Comparison of ENCODE assay signal across 14 cellular contexts in genomic region chr2:33597026-33597425, GRCh38. TPM values are rescaled to one million over a fixed set of nuclear protein-coding genes. Genes with fewer than 3 reads are reported as not detected.
A peak's percentile ranks its signal among the peaks of the same experiment; 100 is the strongest.
DNase-seq lines count a peak whose midpoint lies in the region; ATAC-seq and TF ChIP-seq lines count a peak whose summit lies in the region.
"Had no signal": no experiment of that assay in that cellular context is flagged by ENCODE, and none has a peak within 500 bp of the region (broad histone marks: within the 10 kb centered on the region; RNA-seq: fewer than 3 reads in every experiment).

No MANE protein-coding gene starts in this region.

- TF ChIP-seq CTCF in GM06990 (IDR thresholded peaks at IDR 0.05; ENCODE audit: insufficient read depth, low read length, poor library complexity, severe bottlenecking) (no peak), Loucy (conservative IDR thresholded peaks at IDR 0.05; ENCODE audit: low read length) (no peak), mammary epithelial cell (conservative IDR thresholded peaks at IDR 0.05 in 1 of 2, IDR thresholded peaks at IDR 0.05 in 1 of 2; ENCODE audit: extremely low read depth in 1 of 2, insufficient read depth in 1 of 2, low read depth in 1 of 2, low read length in 2 of 2) (no peak), osteocyte (IDR thresholded peaks at IDR 0.05) (no peak), RWPE1 (conservative IDR thresholded peaks at IDR 0.05; ENCODE audit: low read depth) (no peak)

- H3K4me3 Mint-ChIP-seq in osteocyte (ENCODE audit: unreplicated experiment): peak overlapping the region; percentile 86

- POLR2A ChIA-PET in RWPE1 (lab: Yijun Ruan, JAX; ENCODE audit: low non-redundant PET): no interaction called here

- H3K27ac Mint-ChIP-seq in osteocyte (ENCODE audit: unreplicated experiment): peak overlapping the region; percentile 44
- H3K27ac Mint-ChIP-seq: H9 had no signal

- intact Hi-C loops in mammary epithelial cell (cut with micrococcal nuclease): no loop called here

- H3K27me3 Mint-ChIP-seq in osteocyte (ENCODE audit: unreplicated experiment): no peaks in the 10 kb centered on the region
- H3K27me3 Mint-ChIP-seq: activated B cell treated with CpG ODN at 0.5 μM for 24 hours had no signal

- 67% methylated on average over 3 of the region's 3 CpGs for WGBS in mammary epithelial cell (ENCODE audit: low coverage, missing lambda C conversion rate)

- peaks cover 12% of the 10 kb centered on the region for H4K20me1 ChIP-seq in Loucy (ENCODE audit: insufficient read depth, low read length, poor library complexity, severe bottlenecking)
- H4K20me1 ChIP-seq in mammary epithelial cell (ENCODE audit: insufficient read depth, low read length): no peaks in the 10 kb centered on the region

- H3K27me3 ChIP-seq in GM06990 (replicated peaks; ENCODE audit: control insufficient read depth, insufficient read depth, low read length) (no peaks in the 10 kb centered on the region), Loucy (ENCODE audit: insufficient read depth, low read length, poor library complexity, severe bottlenecking) (no peaks in the 10 kb centered on the region), mammary epithelial cell (ENCODE audit: insufficient read depth, low read length) (no peaks in the 10 kb centered on the region)
- H3K27me3 ChIP-seq: right atrium auricular region, SJSA1 had no signal

- peak overlapping the region; percentile 95 for H3K4me3 ChIP-seq in GM06990 (replicated peaks; ENCODE audit: low read depth, low read length)
- peak overlapping the region; percentile 80 for H3K4me3 ChIP-seq in Loucy (ENCODE audit: low read length, poor library complexity, severe bottlenecking)
- peak overlapping the region in 2 of 3 experiments; percentile 55 to 93 for H3K4me3 ChIP-seq in mammary epithelial cell (replicated peaks in 1 of 3; ENCODE audit: insufficient read depth in 1 of 3, low read depth in 2 of 3, low read length in 3 of 3)
- H3K4me3 ChIP-seq: SJSA1 had no signal

- CTCF ChIA-PET in mammary epithelial cell (lab: Charles Lee; ENCODE audit: low non-redundant PET): no interaction called here
- CTCF ChIA-PET in RWPE1 (lab: Yijun Ruan, JAX): no interaction called here

- H3K27ac ChIP-seq in mammary epithelial cell (ENCODE audit: insufficient read depth, low read depth, low read length): no peak overlapping the region
- no peak overlapping the region for H3K27ac ChIP-seq in RWPE1
- H3K27ac ChIP-seq: right atrium auricular region, SJSA1 had no signal

- peak overlapping the region; percentile 93 for H3K4me2 ChIP-seq in Loucy (ENCODE audit: low read depth, low read length, poor library complexity, severe bottlenecking)
- peak overlapping the region; percentile 81 for H3K4me2 ChIP-seq in mammary epithelial cell (ENCODE audit: insufficient read depth, low read depth, low read length)

- H3K9ac ChIP-seq in Loucy (ENCODE audit: low read depth, low read length, poor library complexity, severe bottlenecking) (peak overlapping the region; percentile 66), mammary epithelial cell (ENCODE audit: insufficient read depth, low read length) (no peak overlapping the region)

- H3K36me3 ChIP-seq in GM06990 (ENCODE audit: control insufficient read depth, insufficient read depth, low read length) (no peaks in the 10 kb centered on the region; the same call in 1 of the 2 replicates), Loucy (ENCODE audit: insufficient read depth, low read length) (no peaks in the 10 kb centered on the region; the same call in 1 of the 2 replicates), mammary epithelial cell (ENCODE audit: insufficient read depth, low read length) (peaks cover 12% of the 10 kb centered on the region)

- peaks cover 30% of the 10 kb centered on the region for H3K4me1 Mint-ChIP-seq in osteocyte (ENCODE audit: unreplicated experiment)

- in situ Hi-C loops in mammary epithelial cell (cut with MboI; ENCODE audit: low sequenced_read_pairs in 2 of 2): loop anchor here (25.0 kb wide), 2 partner anchors 335 to 560 kb away; no protein-coding TSS in a partner anchor

- dilution Hi-C loops in mammary epithelial cell (cut with HindIII; ENCODE audit: low sequenced_read_pairs): no loop called here

- DNase-seq in GM06990 (ENCODE audit: extremely low read depth, insufficient read length): no peak
- DNase-seq in mammary epithelial cell: no peak
- no peak for DNase-seq in osteocyte (ENCODE audit: extremely low spot score, unreplicated experiment)
- no peak for DNase-seq in RWPE1 (ENCODE audit: low spot score)
- no peak for DNase-seq in DMS53 treated with DMSO at 0.1 percent for 48 hours (lab: John Stamatoyannopoulos, UW; ENCODE audit: unreplicated experiment)
- DNase-seq: activated B cell treated with CpG ODN at 0.5 μM for 24 hours, activated gamma-delta T cell, H9, NCI-H146 had no signal

- H3K36me3 Mint-ChIP-seq in osteocyte (ENCODE audit: unreplicated experiment): peaks cover 21% of the 10 kb centered on the region

- peaks cover 45% of the 10 kb centered on the region for H3K4me1 ChIP-seq in Loucy (ENCODE audit: insufficient read depth, low read length, poor library complexity, severe bottlenecking)
- H3K4me1 ChIP-seq in mammary epithelial cell (ENCODE audit: insufficient read depth, low read length): peaks cover 5% of the 10 kb centered on the region

- no TSS peak for BruUV-seq in mammary epithelial cell (replicated peaks; lab: Mats Ljungman, UMichigan)

- no peaks in the 10 kb centered on the region for H3K9me3 Mint-ChIP-seq in osteocyte (ENCODE audit: unreplicated experiment)
- H3K9me3 Mint-ChIP-seq: activated B cell treated with CpG ODN at 0.5 μM for 24 hours, H9 had no signal

- H3K9me2 ChIP-seq in Loucy (replicated peaks; ENCODE audit: low read depth, low read length): no peaks in the 10 kb centered on the region

- H3K79me2 ChIP-seq in Loucy (ENCODE audit: insufficient read depth, low read length): peaks cover 47% of the 10 kb centered on the region
- H3K79me2 ChIP-seq in mammary epithelial cell (ENCODE audit: insufficient read depth, low read length): peaks cover 59% of the 10 kb centered on the region

- H3K9me3 ChIP-seq in Loucy (ENCODE audit: insufficient read depth, low read depth, low read length): no peaks in the 10 kb centered on the region
- H3K9me3 ChIP-seq in mammary epithelial cell (replicated peaks; ENCODE audit: insufficient read depth, low read length): no peaks in the 10 kb centered on the region
- H3K9me3 ChIP-seq: right atrium auricular region, SJSA1 had no signal

- ATAC-seq in HG02840 (IDR thresholded peaks at IDR 0.05; ENCODE audit: low FRiP score, unreplicated experiment): no peak
- ATAC-seq: esophagus mucosa had no signal

- no peak overlapping the region for H2AFZ ChIP-seq in Loucy (ENCODE audit: low read length)
- H2AFZ ChIP-seq in mammary epithelial cell (ENCODE audit: low read depth, low read length): no peak overlapping the region

- no peaks in the 10 kb centered on the region for H3F3A ChIP-seq in Loucy (ENCODE audit: low read depth)

RNA-seq across cellular contexts. Expression of gene FAM98A, which starts 2.1 kb away (rescaled TPM):
- total RNA-seq in mammary epithelial cell (10 to 100 TPM; 32.7 to 63.1 TPM), osteocyte (58.6 and 66.8 TPM in 2 replicates)
- polyA plus RNA-seq in mammary epithelial cell: 165 TPM
- 112 TPM for polyA minus RNA-seq in mammary epithelial cell
